In genomic region chr11:17183836-17184235, GRCh38 we compare ENCODE assay signal across 1 cellular context.
TF ChIP-seq lines count a peak whose summit lies in the region.

No MANE protein-coding gene starts in this region.

TF ChIP-seq in GM23338, 12 proteins besides CTCF, POLR2A, EP300 and RAD21 (continued from another document):
- TF ChIP-seq ZNF462 (CRISPR knock-in tag; IDR thresholded peaks at IDR 0.05) = no peak
- TF ChIP-seq, protein P1, sequence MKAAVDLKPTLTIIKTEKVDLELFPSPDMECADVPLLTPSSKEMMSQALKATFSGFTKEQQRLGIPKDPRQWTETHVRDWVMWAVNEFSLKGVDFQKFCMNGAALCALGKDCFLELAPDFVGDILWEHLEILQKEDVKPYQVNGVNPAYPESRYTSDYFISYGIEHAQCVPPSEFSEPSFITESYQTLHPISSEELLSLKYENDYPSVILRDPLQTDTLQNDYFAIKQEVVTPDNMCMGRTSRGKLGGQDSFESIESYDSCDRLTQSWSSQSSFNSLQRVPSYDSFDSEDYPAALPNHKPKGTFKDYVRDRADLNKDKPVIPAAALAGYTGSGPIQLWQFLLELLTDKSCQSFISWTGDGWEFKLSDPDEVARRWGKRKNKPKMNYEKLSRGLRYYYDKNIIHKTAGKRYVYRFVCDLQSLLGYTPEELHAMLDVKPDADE (IDR thresholded peaks at IDR 0.05) = no peak
- TF ChIP-seq NANOG (IDR thresholded peaks at IDR 0.05; ENCODE audit: borderline replicate concordance) = no peak
- TF ChIP-seq POLR2AphosphoS5 (IDR thresholded peaks at IDR 0.05; ENCODE audit: low read depth) = no peak
- no peak for TF ChIP-seq STAT1 (IDR thresholded peaks at IDR 0.05; ENCODE audit: unreplicated experiment)
- no peak for TF ChIP-seq ZNF331 (CRISPR knock-in tag; IDR thresholded peaks at IDR 0.05; ENCODE audit: low read depth)
